In genomic region chr3:89419647-89420141, GRCh38 we compare ENCODE assay signal across 20 cellular contexts.
DNase-seq lines count a peak whose midpoint lies in the region; TF ChIP-seq lines count a peak whose summit lies in the region.
"Had no signal": no experiment of that assay in that cellular context is flagged by ENCODE, and none has a peak within 500 bp of the region (broad histone marks: within the 10 kb centered on the region; RNA-seq: fewer than 3 reads in every experiment).

No MANE protein-coding gene starts in this region.

- no peaks in the 10 kb centered on the region for H3K79me2 ChIP-seq in PC-9 (ENCODE audit: low read depth)
- no peaks in the 10 kb centered on the region for H3K79me2 ChIP-seq in osteoblast (ENCODE audit: insufficient read depth, low read length)

- H3K4me3 ChIP-seq in A673 (ENCODE audit: low read depth, low read length, poor library complexity, severe bottlenecking) (no peak overlapping the region), PC-9 (no peak overlapping the region), fibroblast of pulmonary artery (replicated peaks; ENCODE audit: low read depth, low read length) (no peak overlapping the region), osteoblast (ENCODE audit: insufficient read depth, low read length) (no peak overlapping the region)
- H3K4me3 ChIP-seq: HAP-1, left lung, mucosa of descending colon had no signal

- H3K36me3 ChIP-seq in A673 (ENCODE audit: insufficient read depth, low read length, poor library complexity, severe bottlenecking), result no peaks in the 10 kb centered on the region
- H3K36me3 ChIP-seq in PC-9 (ENCODE audit: low read depth), result no peaks in the 10 kb centered on the region
- H3K36me3 ChIP-seq in osteoblast (ENCODE audit: insufficient read depth, low read length), result no peaks in the 10 kb centered on the region
- H3K36me3 ChIP-seq: HAP-1, left lung had no signal

- peak; percentile 82 for DNase-seq in A673 (ENCODE audit: low spot score)
- no peak for DNase-seq in PC-9
- DNase-seq in fibroblast of pulmonary artery (ENCODE audit: low read depth), result peak; percentile 37
- DNase-seq in osteoblast (ENCODE audit: insufficient read length, low spot score, missing footprints), result no peak
- no peak for DNase-seq in NCI-H82 treated with DMSO at 0.1 percent for 48 hours (lab: John Stamatoyannopoulos, UW; ENCODE audit: unreplicated experiment)
- DNase-seq in A172 (ENCODE audit: low spot score), result no peak
- no peak for DNase-seq in activated CD8-positive, alpha-beta memory T cell treated with anti-CD3 and anti-CD28 coated beads for 24 hours
- DNase-seq: activated CD4-positive, alpha-beta T cell treated with anti-CD3 and anti-CD28 coated beads for 4 hours; activated naive CD4-positive, alpha-beta T cell treated with Interleukin-2 at 50 U/mL for 16 hours; activated T-cell treated with anti-CD3 and anti-CD28 coated beads, Interleukin-2, amount 50 U/mL, for 4 hours; central memory CD4-positive, alpha-beta T cell; EL; KG1; left lung; mucosa of descending colon; NCI-H1694; NCI-H69; substantia nigra had no signal

- H3K9me3 ChIP-seq in A673 (ENCODE audit: low read depth, low read length, poor library complexity, severe bottlenecking) (no peaks in the 10 kb centered on the region), PC-9 (ENCODE audit: insufficient read depth, low read depth) (no peaks in the 10 kb centered on the region), osteoblast (ENCODE audit: low read depth, low read length) (no peaks in the 10 kb centered on the region)
- H3K9me3 ChIP-seq: HAP-1, left lung, mucosa of descending colon had no signal

- H2AFZ ChIP-seq in PC-9, result peak overlapping the region; percentile 58; the same call in 1 of the 2 replicates
- no peak overlapping the region for H2AFZ ChIP-seq in osteoblast (ENCODE audit: low read length)

- H3K4me2 ChIP-seq in PC-9, result no peak overlapping the region
- H3K4me2 ChIP-seq in osteoblast (ENCODE audit: insufficient read depth, low read length), result peak overlapping the region; percentile 55

- H4K20me1 ChIP-seq in PC-9 (ENCODE audit: insufficient read depth) (no peaks in the 10 kb centered on the region), osteoblast (ENCODE audit: insufficient read depth, low read length) (no peaks in the 10 kb centered on the region)

- TF ChIP-seq CTCF in A673 (conservative IDR thresholded peaks at IDR 0.05; ENCODE audit: low read depth, low read length) (no peak), PC-9 (conservative IDR thresholded peaks at IDR 0.05) (no peak), fibroblast of pulmonary artery (IDR thresholded peaks at IDR 0.05; ENCODE audit: low read length, missing control alignments) (no peak), osteoblast (IDR thresholded peaks at IDR 0.05; ENCODE audit: extremely low read depth, low read depth, low read length) (no peak)

- CTCF ChIA-PET in A673 (lab: Charles Lee) (no interaction called here), PC-9 (lab: Charles Lee) (no interaction called here)

- H3K27ac ChIP-seq in A673 (ENCODE audit: low read depth, low read length, poor library complexity, severe bottlenecking) (no peak overlapping the region), PC-9 (no peak overlapping the region), osteoblast (ENCODE audit: low read depth, low read length) (no peak overlapping the region)
- H3K27ac ChIP-seq: left lung, RWPE1 had no signal

- H3F3A ChIP-seq in PC-9 (ENCODE audit: insufficient read depth, low read depth), result no peaks in the 10 kb centered on the region

- BruUV-seq in A673 (replicated peaks; lab: Mats Ljungman, UMichigan), result no TSS peak
- no TSS peak for BruUV-seq in PC-9 (replicated peaks; lab: Mats Ljungman, UMichigan)

- POLR2A ChIA-PET in A673 (lab: Charles Lee; ENCODE audit: low non-redundant PET) (no interaction called here), PC-9 (lab: Charles Lee; ENCODE audit: unreplicated experiment) (no interaction called here)

- H3K4me1 ChIP-seq in A673 (ENCODE audit: insufficient read depth, low read length, poor library complexity, severe bottlenecking) (peaks cover 19% of the 10 kb centered on the region), PC-9 (replicated peaks; ENCODE audit: insufficient read depth) (no peaks in the 10 kb centered on the region), osteoblast (ENCODE audit: insufficient read depth, low read length) (peaks cover 9% of the 10 kb centered on the region)
- H3K4me1 ChIP-seq: HAP-1, left lung had no signal

- H3K27me3 ChIP-seq in A673 (replicated peaks; ENCODE audit: insufficient read depth, low read depth, low read length, poor library complexity), result no peaks in the 10 kb centered on the region
- H3K27me3 ChIP-seq in PC-9 (ENCODE audit: insufficient read depth, low read depth), result no peaks in the 10 kb centered on the region
- no peaks in the 10 kb centered on the region for H3K27me3 ChIP-seq in osteoblast (ENCODE audit: insufficient read depth, low read length)
- H3K27me3 ChIP-seq: left lung had no signal

- no peaks in the 10 kb centered on the region for H3K9me2 ChIP-seq in PC-9 (ENCODE audit: insufficient read depth)

- intact Hi-C loops in A673 (cut with micrococcal nuclease; ENCODE audit: unreplicated experiment), result no loop called here
- intact Hi-C loops in PC-9 (cut with micrococcal nuclease; ENCODE audit: unreplicated experiment), result no loop called here

Comparison
In these comparisons a context has a peak if more than half of its experiments do, and no peak if none do; other contexts are left out.
1. DNase-seq: peak in A673 (single experiment) and fibroblast of pulmonary artery (single experiment); none in PC-9 (0 of 2), osteoblast (single experiment), NCI-H82 treated with DMSO at 0.1 percent for 48 hours (single experiment), A172 (single experiment) and activated CD8-positive, alpha-beta memory T cell treated with anti-CD3 and anti-CD28 coated beads for 24 hours (single experiment).